In the genomic region with DNA sequence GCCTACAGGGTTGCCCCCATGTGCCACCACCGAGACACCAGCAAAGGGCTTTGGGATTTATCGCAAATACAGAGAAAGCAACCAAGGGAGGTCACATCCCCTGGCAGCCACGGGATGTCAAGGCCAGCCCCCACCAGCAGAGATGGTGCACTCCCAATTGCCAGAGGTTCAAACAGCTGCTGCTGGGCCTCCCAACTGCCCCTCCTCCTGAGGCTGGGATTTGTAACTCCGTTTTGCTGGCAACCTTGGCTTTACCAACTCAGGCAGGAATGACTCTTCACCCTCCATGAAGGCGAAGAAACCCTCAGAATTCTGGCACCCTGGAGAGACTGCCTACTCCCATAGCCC, we compare ENCODE assay signal across 1 cellular context.
TF ChIP-seq lines count a peak whose summit lies in the region.

No MANE protein-coding gene starts in this region.

TF ChIP-seq in WTC11, 78 proteins besides CTCF, POLR2A, EP300 and RAD21 (continued from another document):
- no peak for TF ChIP-seq USF2 (CRISPR knock-in tag; IDR thresholded peaks at IDR 0.05)
- TF ChIP-seq ZNF416 (CRISPR knock-in tag; IDR thresholded peaks at IDR 0.05) = no peak
- no peak for TF ChIP-seq ELF4 (CRISPR knock-in tag; IDR thresholded peaks at IDR 0.05; ENCODE audit: low read depth)
- no peak for TF ChIP-seq GTF2I (CRISPR knock-in tag; conservative IDR thresholded peaks at IDR 0.05)
- TF ChIP-seq, protein P1, sequence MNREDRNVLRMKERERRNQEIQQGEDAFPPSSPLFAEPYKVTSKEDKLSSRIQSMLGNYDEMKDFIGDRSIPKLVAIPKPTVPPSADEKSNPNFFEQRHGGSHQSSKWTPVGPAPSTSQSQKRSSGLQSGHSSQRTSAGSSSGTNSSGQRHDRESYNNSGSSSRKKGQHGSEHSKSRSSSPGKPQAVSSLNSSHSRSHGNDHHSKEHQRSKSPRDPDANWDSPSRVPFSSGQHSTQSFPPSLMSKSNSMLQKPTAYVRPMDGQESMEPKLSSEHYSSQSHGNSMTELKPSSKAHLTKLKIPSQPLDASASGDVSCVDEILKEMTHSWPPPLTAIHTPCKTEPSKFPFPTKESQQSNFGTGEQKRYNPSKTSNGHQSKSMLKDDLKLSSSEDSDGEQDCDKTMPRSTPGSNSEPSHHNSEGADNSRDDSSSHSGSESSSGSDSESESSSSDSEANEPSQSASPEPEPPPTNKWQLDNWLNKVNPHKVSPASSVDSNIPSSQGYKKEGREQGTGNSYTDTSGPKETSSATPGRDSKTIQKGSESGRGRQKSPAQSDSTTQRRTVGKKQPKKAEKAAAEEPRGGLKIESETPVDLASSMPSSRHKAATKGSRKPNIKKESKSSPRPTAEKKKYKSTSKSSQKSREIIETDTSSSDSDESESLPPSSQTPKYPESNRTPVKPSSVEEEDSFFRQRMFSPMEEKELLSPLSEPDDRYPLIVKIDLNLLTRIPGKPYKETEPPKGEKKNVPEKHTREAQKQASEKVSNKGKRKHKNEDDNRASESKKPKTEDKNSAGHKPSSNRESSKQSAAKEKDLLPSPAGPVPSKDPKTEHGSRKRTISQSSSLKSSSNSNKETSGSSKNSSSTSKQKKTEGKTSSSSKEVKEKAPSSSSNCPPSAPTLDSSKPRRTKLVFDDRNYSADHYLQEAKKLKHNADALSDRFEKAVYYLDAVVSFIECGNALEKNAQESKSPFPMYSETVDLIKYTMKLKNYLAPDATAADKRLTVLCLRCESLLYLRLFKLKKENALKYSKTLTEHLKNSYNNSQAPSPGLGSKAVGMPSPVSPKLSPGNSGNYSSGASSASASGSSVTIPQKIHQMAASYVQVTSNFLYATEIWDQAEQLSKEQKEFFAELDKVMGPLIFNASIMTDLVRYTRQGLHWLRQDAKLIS (CRISPR knock-in tag; IDR thresholded peaks at IDR 0.05; ENCODE audit: borderline replicate concordance) = no peak
- TF ChIP-seq IRF1 (CRISPR knock-in tag; IDR thresholded peaks at IDR 0.05) = no peak
- no peak for TF ChIP-seq STAT6 (CRISPR knock-in tag; conservative IDR thresholded peaks at IDR 0.05; ENCODE audit: low read depth)
- TF ChIP-seq HMGA2 (CRISPR knock-in tag; IDR thresholded peaks at IDR 0.05) = no peak
